9 cellular contexts compared by ENCODE assay signal in the genomic region with DNA sequence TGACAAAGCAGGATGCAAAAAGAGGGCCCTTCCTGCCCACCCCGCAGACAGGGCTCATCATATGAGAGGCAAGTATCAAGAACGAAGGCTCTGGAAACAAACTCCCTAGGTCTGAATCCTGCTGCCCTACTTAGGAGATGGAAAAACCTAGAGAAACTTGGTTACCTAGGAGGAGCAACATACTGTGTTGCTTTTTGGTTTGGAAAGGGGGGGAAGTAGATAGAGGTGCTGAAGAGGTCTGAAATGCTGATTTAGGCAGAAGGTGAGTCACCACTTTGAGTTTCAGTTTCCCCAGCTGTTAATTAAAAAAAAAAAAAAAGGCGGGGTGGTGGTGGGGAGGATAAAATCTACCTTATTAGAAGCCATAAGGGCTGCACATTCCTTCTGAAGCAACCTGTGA. TPM values are rescaled to one million over a fixed set of nuclear protein-coding genes. Genes with fewer than 3 reads are reported as not detected.
A peak's percentile ranks its signal among the peaks of the same experiment; 100 is the strongest.
DNase-seq lines count a peak whose midpoint lies in the region; ATAC-seq, FAIRE-seq and TF ChIP-seq lines count a peak whose summit lies in the region.
"Had no signal": no experiment of that assay in that cellular context is flagged by ENCODE, and none has a peak within 500 bp of the region (broad histone marks: within the 10 kb centered on the region; RNA-seq: fewer than 3 reads in every experiment).

No MANE protein-coding gene starts in this region.

- H3K27ac ChIP-seq in liver (ENCODE audit: low read depth in 1 of 2, low read length in 2 of 2) = peak overlapping the region; percentile 73 to 92
- peak overlapping the region; percentile 86 for H3K27ac ChIP-seq in vagina
- H3K27ac ChIP-seq in adrenal gland = no peak overlapping the region

- peaks cover 46% of the 10 kb centered on the region for H3K4me1 Mint-ChIP-seq in activated CD8-positive, alpha-beta memory T cell treated with anti-CD3 and anti-CD28 coated beads, Interleukin-2, amount 10 ng/mL, durations not matched to agents 7 days and 5 days
- peaks cover 50% of the 10 kb centered on the region for H3K4me1 Mint-ChIP-seq in activated T-helper 1 cell treated with anti-CD3 and anti-CD28 coated beads, Interleukin-12 subunit alpha, Interleukin-12 subunit beta, Interleukin-2, Interleukin-4 antibody, amounts not matched to agents 30 ng/mL and 10 ng/mL and 1 ng/mL, durations not matched to agents 14 hours and 24 hours and 36 hours (ENCODE audit: low read depth)

- intact Hi-C loops in activated T-helper 1 cell treated with anti-CD3 and anti-CD28 coated beads, Interleukin-12 subunit alpha, Interleukin-12 subunit beta, Interleukin-2, Interleukin-4 antibody, amounts not matched to agents 30 ng/mL and 10 ng/mL and 1 ng/mL, durations not matched to agents 14 hours and 24 hours and 36 hours (cut with micrococcal nuclease) = loop anchor here (1.0 to 2.0 kb wide), 5 partner anchors 31 to 1920 kb away; a partner anchor contains a TSS
- intact Hi-C loops in vagina (cut with DNase I) (loop anchor here (10.0 kb wide), 1 partner anchor 224 kb away; a partner anchor contains a TSS), adrenal gland (cut with DNase I) (no loop called here)

- no peak overlapping the region for H3K27ac Mint-ChIP-seq in activated CD8-positive, alpha-beta memory T cell treated with anti-CD3 and anti-CD28 coated beads, Interleukin-2, amount 10 ng/mL, durations not matched to agents 7 days and 5 days
- H3K27ac Mint-ChIP-seq in activated T-helper 1 cell treated with anti-CD3 and anti-CD28 coated beads, Interleukin-12 subunit alpha, Interleukin-12 subunit beta, Interleukin-2, Interleukin-4 antibody, amounts not matched to agents 30 ng/mL and 10 ng/mL and 1 ng/mL, durations not matched to agents 14 hours and 24 hours and 36 hours = peak overlapping the region; percentile 93
- H3K27ac Mint-ChIP-seq: dendritic cell treated with granulocyte-macrophage colony-stimulating factor and Interleukin-4, amounts not matched to agents 40 ng/mL and 50 ng/mL, for 4 days had no signal

- no peaks in the 10 kb centered on the region for H3K9me3 Mint-ChIP-seq in activated CD8-positive, alpha-beta memory T cell treated with anti-CD3 and anti-CD28 coated beads, Interleukin-2, amount 10 ng/mL, durations not matched to agents 7 days and 5 days (ENCODE audit: low read depth)
- H3K9me3 Mint-ChIP-seq in activated T-helper 1 cell treated with anti-CD3 and anti-CD28 coated beads, Interleukin-12 subunit alpha, Interleukin-12 subunit beta, Interleukin-2, Interleukin-4 antibody, amounts not matched to agents 30 ng/mL and 10 ng/mL and 1 ng/mL, durations not matched to agents 14 hours and 24 hours and 36 hours = peaks cover 3% of the 10 kb centered on the region
- H3K9me3 Mint-ChIP-seq: dendritic cell treated with granulocyte-macrophage colony-stimulating factor and Interleukin-4, amounts not matched to agents 40 ng/mL and 50 ng/mL, for 4 days had no signal

- H3K27me3 ChIP-seq in liver (ENCODE audit: control insufficient read depth in 4 of 4, insufficient read depth in 4 of 4, low read length in 3 of 4) (no peaks in the 10 kb centered on the region), vagina (no peaks in the 10 kb centered on the region), adrenal gland (no peaks in the 10 kb centered on the region)

- peak; percentile 32 for ATAC-seq in activated CD8-positive, alpha-beta memory T cell treated with anti-CD3 and anti-CD28 coated beads, Interleukin-2, amount 10 ng/mL, durations not matched to agents 7 days and 5 days
- peak; percentile 22 for ATAC-seq in HG03108 (IDR thresholded peaks at IDR 0.05; ENCODE audit: unreplicated experiment)

- peaks cover 17% of the 10 kb centered on the region for H3K36me3 Mint-ChIP-seq in activated CD8-positive, alpha-beta memory T cell treated with anti-CD3 and anti-CD28 coated beads, Interleukin-2, amount 10 ng/mL, durations not matched to agents 7 days and 5 days
- H3K36me3 Mint-ChIP-seq in activated T-helper 1 cell treated with anti-CD3 and anti-CD28 coated beads, Interleukin-12 subunit alpha, Interleukin-12 subunit beta, Interleukin-2, Interleukin-4 antibody, amounts not matched to agents 30 ng/mL and 10 ng/mL and 1 ng/mL, durations not matched to agents 14 hours and 24 hours and 36 hours (ENCODE audit: low read depth) = peaks cover 14% of the 10 kb centered on the region

- TF ChIP-seq CTCF in liver (IDR thresholded peaks at IDR 0.05; ENCODE audit: low read depth, low read length, missing input control) (no peak), vagina (IDR thresholded peaks at IDR 0.05) (no peak), D721Med (IDR thresholded peaks at IDR 0.05; ENCODE audit: insufficient read depth, missing control alignments) (no peak), adrenal gland (IDR thresholded peaks at IDR 0.05) (no peak)

- TF ChIP-seq RAD21 in liver (IDR thresholded peaks at IDR 0.05) = no peak

- H3K4me3 ChIP-seq in liver (ENCODE audit: low read depth in 1 of 3, low read length in 3 of 3) (peak overlapping the region; percentile 92 to 98 (median 96)), vagina (peak overlapping the region; percentile 96 to 100), adrenal gland (peak overlapping the region in 1 of 4 donors; percentile 92)

- 65% methylated on average over 3 of the region's 3 CpGs for WGBS in liver
- WGBS in adrenal gland, 4 donors = 72 to 82% (median 75%) methylated on average over 3 of the region's 3 CpGs

- no peaks in the 10 kb centered on the region for H3K9me3 ChIP-seq in liver (ENCODE audit: control insufficient read depth in 4 of 4, low read length in 3 of 4)
- no peaks in the 10 kb centered on the region for H3K9me3 ChIP-seq in vagina
- H3K9me3 ChIP-seq in adrenal gland (replicated peaks in 1 of 3) = no peaks in the 10 kb centered on the region

- peak overlapping the region; percentile 17 to 37 for H3K9ac ChIP-seq in liver (ENCODE audit: low read depth in 1 of 2, low read length in 2 of 2)

- no peaks in the 10 kb centered on the region for H3K36me3 ChIP-seq in liver (ENCODE audit: control insufficient read depth in 4 of 4, insufficient read depth in 3 of 4, low read depth in 1 of 4, low read length in 3 of 4)
- H3K36me3 ChIP-seq in vagina = no peaks in the 10 kb centered on the region
- no peaks in the 10 kb centered on the region for H3K36me3 ChIP-seq in adrenal gland (replicated peaks in 1 of 2)

- TF ChIP-seq POLR2A in vagina (IDR thresholded peaks at IDR 0.05) (no peak), adrenal gland (IDR thresholded peaks at IDR 0.05) (no peak)

- DNase-seq in activated CD8-positive, alpha-beta memory T cell treated with anti-CD3 and anti-CD28 coated beads, Interleukin-2, amount 10 ng/mL, durations not matched to agents 7 days and 5 days = peak; percentile 68
- no peak for DNase-seq in activated CD8-positive, alpha-beta memory T cell treated with anti-CD3 and anti-CD28 coated beads, Interleukin-2, amount 50 U/mL, for 48 hours
- DNase-seq in activated T-helper 1 cell treated with anti-CD3 and anti-CD28 coated beads, Interleukin-12 subunit alpha, Interleukin-12 subunit beta, Interleukin-2, Interleukin-4 antibody, amounts not matched to agents 30 ng/mL and 10 ng/mL and 1 ng/mL, durations not matched to agents 14 hours and 24 hours and 36 hours (ENCODE audit: low spot score) = peak; percentile 21
- DNase-seq in vagina (ENCODE audit: extremely low spot score in 2 of 2) = peak in 1 of 2 donors; percentile 28
- no peak for DNase-seq in D721Med (ENCODE audit: insufficient read length, low spot score)
- DNase-seq in adrenal gland = no peak

- CTCF ChIA-PET in activated CD8-positive, alpha-beta memory T cell treated with anti-CD3 and anti-CD28 coated beads, Interleukin-2, amount 10 ng/mL, durations not matched to agents 7 days and 5 days (lab: Charles Lee) = interaction anchor here (1.1 to 9.7 kb wide), 2 partner anchors 14 to 22 kb away, joined by 5 to 107 read pairs; no protein-coding TSS in a partner anchor

- H3K27me3 Mint-ChIP-seq in activated CD8-positive, alpha-beta memory T cell treated with anti-CD3 and anti-CD28 coated beads, Interleukin-2, amount 10 ng/mL, durations not matched to agents 7 days and 5 days = no peaks in the 10 kb centered on the region
- H3K27me3 Mint-ChIP-seq in activated T-helper 1 cell treated with anti-CD3 and anti-CD28 coated beads, Interleukin-12 subunit alpha, Interleukin-12 subunit beta, Interleukin-2, Interleukin-4 antibody, amounts not matched to agents 30 ng/mL and 10 ng/mL and 1 ng/mL, durations not matched to agents 14 hours and 24 hours and 36 hours (ENCODE audit: insufficient read depth) = no peaks in the 10 kb centered on the region
- H3K27me3 Mint-ChIP-seq: dendritic cell treated with granulocyte-macrophage colony-stimulating factor and Interleukin-4, amounts not matched to agents 40 ng/mL and 50 ng/mL, for 4 days had no signal

- FAIRE-seq in D721Med (lab: Jason Lieb, UNC) = no peak

- H3K4me1 ChIP-seq in liver (ENCODE audit: control insufficient read depth in 4 of 4, insufficient read depth in 4 of 4, low read length in 3 of 4) (peaks cover 13 to 57% (median 48%) of the 10 kb centered on the region in 4 donors), vagina (peaks cover 81% of the 10 kb centered on the region), adrenal gland (replicated peaks in 1 of 2) (peaks cover 15 to 54% of the 10 kb centered on the region in 2 donors)

- H3K4me3 Mint-ChIP-seq in activated CD8-positive, alpha-beta memory T cell treated with anti-CD3 and anti-CD28 coated beads, Interleukin-2, amount 10 ng/mL, durations not matched to agents 7 days and 5 days = no peak overlapping the region
- H3K4me3 Mint-ChIP-seq in activated T-helper 1 cell treated with anti-CD3 and anti-CD28 coated beads, Interleukin-12 subunit alpha, Interleukin-12 subunit beta, Interleukin-2, Interleukin-4 antibody, amounts not matched to agents 30 ng/mL and 10 ng/mL and 1 ng/mL, durations not matched to agents 14 hours and 24 hours and 36 hours = no peak overlapping the region
- H3K4me3 Mint-ChIP-seq: dendritic cell treated with granulocyte-macrophage colony-stimulating factor and Interleukin-4, amounts not matched to agents 40 ng/mL and 50 ng/mL, for 4 days had no signal

TF ChIP-seq in liver, 16 proteins besides CTCF, POLR2A, EP300 and RAD21 (continues in another document):
- peak; percentile 45 to 64 for TF ChIP-seq JUND (IDR thresholded peaks at IDR 0.05)
- TF ChIP-seq FOXA1 (IDR thresholded peaks at IDR 0.05) = no peak

RNA-seq across cellular contexts. Expression of a gene that starts 1.5 kb away (rescaled TPM):
- 10 to 100 TPM; 86.5 to 95.7 TPM for total RNA-seq in activated CD8-positive, alpha-beta memory T cell treated with anti-CD3 and anti-CD28 coated beads, Interleukin-2, amount 10 ng/mL, durations not matched to agents 7 days and 5 days
- total RNA-seq in activated T-helper 1 cell treated with anti-CD3 and anti-CD28 coated beads, Interleukin-12 subunit alpha, Interleukin-12 subunit beta, Interleukin-2, Interleukin-4 antibody, amounts not matched to agents 30 ng/mL and 10 ng/mL and 1 ng/mL, durations not matched to agents 14 hours and 24 hours and 36 hours = 54.3 and 55.8 TPM in 2 replicates
- total RNA-seq in liver (10 to 100 TPM; 10.8 to 14.5 TPM), vagina (44.0 TPM), adrenal gland (10 to 100 TPM; 12.4 to 37.1 (median 22.8) TPM)
- polyA plus RNA-seq in liver (1 to 10 TPM; 4.4 to 5.7 TPM), adrenal gland (10 to 100 TPM in 2 of 3 donors, 1 to 10 TPM in 1; 8.5 to 18.5 (median 15.0) TPM)

Comparison
In these comparisons a context has a peak if more than half of its experiments do, and no peak if none do; other contexts are left out.
1. DNase-seq: peak in activated CD8-positive, alpha-beta memory T cell treated with anti-CD3 and anti-CD28 coated beads, Interleukin-2, amount 10 ng/mL, durations not matched to agents 7 days and 5 days (single experiment) and activated T-helper 1 cell treated with anti-CD3 and anti-CD28 coated beads, Interleukin-12 subunit alpha, Interleukin-12 subunit beta, Interleukin-2, Interleukin-4 antibody, amounts not matched to agents 30 ng/mL and 10 ng/mL and 1 ng/mL, durations not matched to agents 14 hours and 24 hours and 36 hours (single experiment); none in activated CD8-positive, alpha-beta memory T cell treated with anti-CD3 and anti-CD28 coated beads, Interleukin-2, amount 50 U/mL, for 48 hours (single experiment), D721Med (single experiment) and adrenal gland (0 of 7).
2. H3K27ac ChIP-seq: peak in liver (2 of 2) and vagina (single experiment); none in adrenal gland (0 of 5).
3. intact Hi-C loops: an anchor here in activated T-helper 1 cell treated with anti-CD3 and anti-CD28 coated beads, Interleukin-12 subunit alpha, Interleukin-12 subunit beta, Interleukin-2, Interleukin-4 antibody, amounts not matched to agents 30 ng/mL and 10 ng/mL and 1 ng/mL, durations not matched to agents 14 hours and 24 hours and 36 hours (1.0 to 2.0 kb wide) and vagina (10.0 kb wide); none called in adrenal gland.